In the genomic region with DNA sequence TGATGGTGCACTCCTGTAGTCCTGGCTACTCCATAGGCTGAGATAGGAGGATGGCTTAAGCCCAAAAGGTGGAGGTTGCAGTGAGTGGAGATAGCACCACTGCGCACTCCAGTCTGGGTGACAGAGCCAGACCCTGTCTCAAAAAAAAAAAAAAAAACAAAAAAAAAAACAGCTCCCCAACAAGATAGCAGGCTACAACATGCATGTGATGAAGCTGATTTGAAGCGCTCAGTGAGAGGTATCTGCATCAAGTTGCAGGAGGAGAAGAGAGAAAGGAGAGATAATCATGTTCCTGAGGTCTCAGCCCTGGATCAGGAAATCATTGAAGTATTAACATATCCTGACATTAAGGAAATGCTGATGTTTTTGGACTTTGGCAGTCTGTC, we compare ENCODE assay signal across 8 cellular contexts. TPM values are rescaled to one million over a fixed set of nuclear protein-coding genes. Genes with fewer than 3 reads are reported as not detected.
DNase-seq lines count a peak whose midpoint lies in the region; ATAC-seq and TF ChIP-seq lines count a peak whose summit lies in the region.

No MANE protein-coding gene starts in this region.

- H2AFZ ChIP-seq in PC-3 (ENCODE audit: low read length) (peak overlapping the region; percentile 74), trophoblast cell (ENCODE audit: insufficient read depth, low read length, poor library complexity) (no peak overlapping the region)

- no peaks in the 10 kb centered on the region for H3K27me3 ChIP-seq in PC-3 (ENCODE audit: low read length)
- H3K27me3 ChIP-seq in trophoblast cell (ENCODE audit: insufficient read depth, low read length), result no peaks in the 10 kb centered on the region

- H3K9me3 Mint-ChIP-seq in activated T-cell treated with anti-CD3 and anti-CD28 coated beads, Interleukin-2, amount 50 U/mL, for 24 hours, result no peaks in the 10 kb centered on the region
- no peaks in the 10 kb centered on the region for H3K9me3 Mint-ChIP-seq in effector memory CD8-positive, alpha-beta T cell

- POLR2A ChIA-PET in PC-3 (lab: Charles Lee; ENCODE audit: unreplicated experiment), result no interaction called here

- BruUV-seq in PC-3 (replicated peaks; lab: Mats Ljungman, UMichigan), result no TSS peak

- H3K27ac ChIP-seq in PC-3 (ENCODE audit: low read length), result no peak overlapping the region
- H3K27ac ChIP-seq in trophoblast cell (ENCODE audit: low read depth, low read length), result no peak overlapping the region

- no peak overlapping the region for H3K18ac ChIP-seq in trophoblast cell (ENCODE audit: low read length)

- no peak overlapping the region for H3K4ac ChIP-seq in trophoblast cell (ENCODE audit: low read depth, low read length)

- H4K8ac ChIP-seq in trophoblast cell (ENCODE audit: low read depth, low read length), result peak overlapping the region; percentile 49

- H3K4me2 ChIP-seq in PC-3 (ENCODE audit: low read length), result peak overlapping the region; percentile 83; the same call in 1 of the 2 replicates
- H3K4me2 ChIP-seq in trophoblast cell (ENCODE audit: low read length), result no peak overlapping the region

- H2BK12ac ChIP-seq in trophoblast cell (ENCODE audit: low read length), result no peak overlapping the region

- WGBS in trophoblast cell (ENCODE audit: extremely low coverage, insufficient coverage, insufficient read length), result no CpG with 5 or more reads among the region's 2 CpGs

- H3K4me1 Mint-ChIP-seq in activated T-cell treated with anti-CD3 and anti-CD28 coated beads, Interleukin-2, amount 50 U/mL, for 24 hours (ENCODE audit: low read depth), result peaks cover 20% of the 10 kb centered on the region
- peaks cover 14 to 18% of the 10 kb centered on the region in 2 donors for H3K4me1 Mint-ChIP-seq in effector memory CD8-positive, alpha-beta T cell (ENCODE audit: low read depth in 2 of 2)

- TF ChIP-seq CTCF in PC-3 (conservative IDR thresholded peaks at IDR 0.05; ENCODE audit: low read depth, low read length), result no peak

- H3K14ac ChIP-seq in trophoblast cell (ENCODE audit: low read length), result no peak overlapping the region

- no peaks in the 10 kb centered on the region for H3K36me3 ChIP-seq in PC-3 (ENCODE audit: low read depth, low read length)
- peaks cover 0 to 6% of the 10 kb centered on the region in 2 experiments for H3K36me3 ChIP-seq in trophoblast cell (ENCODE audit: control insufficient read depth in 1 of 2, insufficient read depth in 2 of 2, low read length in 2 of 2)

- H3K27ac Mint-ChIP-seq in activated T-cell treated with anti-CD3 and anti-CD28 coated beads, Interleukin-2, amount 50 U/mL, for 24 hours, result no peak overlapping the region
- H3K27ac Mint-ChIP-seq in effector memory CD8-positive, alpha-beta T cell, result no peak overlapping the region

- H3K4me1 ChIP-seq in PC-3 (ENCODE audit: insufficient read depth, low read length) (peaks cover 17% of the 10 kb centered on the region), trophoblast cell (ENCODE audit: control insufficient read depth in 1 of 2, insufficient read depth in 2 of 2, low read length in 2 of 2) (peaks cover 0 to 2% of the 10 kb centered on the region in 2 experiments)

- intact Hi-C loops in PC-3 (cut with micrococcal nuclease), result no loop called here

- H2BK5ac ChIP-seq in trophoblast cell (ENCODE audit: low read depth, low read length, poor library complexity), result no peak overlapping the region

- no peaks in the 10 kb centered on the region for H3K27me3 Mint-ChIP-seq in activated T-cell treated with anti-CD3 and anti-CD28 coated beads, Interleukin-2, amount 50 U/mL, for 24 hours
- peaks cover 0 to 13% of the 10 kb centered on the region in 2 donors for H3K27me3 Mint-ChIP-seq in effector memory CD8-positive, alpha-beta T cell

- no peak overlapping the region for H2AK5ac ChIP-seq in trophoblast cell (ENCODE audit: low read length)

- peak overlapping the region; percentile 19; the same call in 1 of the 2 replicates for H3K9ac ChIP-seq in PC-3 (ENCODE audit: low read length)
- H3K9ac ChIP-seq in trophoblast cell (ENCODE audit: low read length), result no peak overlapping the region

- CTCF ChIA-PET in PC-3 (lab: Charles Lee), result no interaction called here

- H3K9me3 ChIP-seq in PC-3 (ENCODE audit: low read length) (no peaks in the 10 kb centered on the region), trophoblast cell (ENCODE audit: insufficient read depth, low read depth, low read length) (no peaks in the 10 kb centered on the region)

- no peak overlapping the region for H2BK120ac ChIP-seq in trophoblast cell (ENCODE audit: insufficient read depth, low read length, poor library complexity)

- H3K79me1 ChIP-seq in trophoblast cell (ENCODE audit: low read length), result peaks cover 3% of the 10 kb centered on the region

- 0 out of 2 replicates have a peak overlapping the region, but pooled peaks have one; percentile 28 for H3K4me3 ChIP-seq in PC-3 (ENCODE audit: low read length)
- H3K4me3 ChIP-seq in trophoblast cell (ENCODE audit: low read depth, low read length), result no peak overlapping the region

- H3F3A ChIP-seq in PC-3 (ENCODE audit: low read length, unreplicated experiment), result no peaks in the 10 kb centered on the region

- no peak overlapping the region for H3K23ac ChIP-seq in trophoblast cell (ENCODE audit: low read length)

- peaks cover 22% of the 10 kb centered on the region for H3K79me2 ChIP-seq in PC-3 (ENCODE audit: low read length)
- peaks cover 3% of the 10 kb centered on the region for H3K79me2 ChIP-seq in trophoblast cell (ENCODE audit: control insufficient read depth, insufficient read depth, low read length, poor library complexity)

- H3K36me3 Mint-ChIP-seq in activated T-cell treated with anti-CD3 and anti-CD28 coated beads, Interleukin-2, amount 50 U/mL, for 24 hours (ENCODE audit: low read depth), result peaks cover 32% of the 10 kb centered on the region
- peaks cover 15% of the 10 kb centered on the region for H3K36me3 Mint-ChIP-seq in effector memory CD8-positive, alpha-beta T cell (ENCODE audit: insufficient read depth)

- H3K9me2 ChIP-seq in PC-3 (replicated peaks; ENCODE audit: low read length), result no peaks in the 10 kb centered on the region

- DNase-seq in activated T-cell treated with anti-CD3 and anti-CD28 coated beads, Interleukin-2, amount 50 U/mL, for 24 hours, result no peak
- DNase-seq in activated T-cell treated with anti-CD3 and anti-CD28 coated beads for 4 hours (no peak), PC-3 (no peak), trophoblast cell (no peak), NCI-H82 treated with DMSO at 0.1 percent for 48 hours (lab: John Stamatoyannopoulos, UW; ENCODE audit: unreplicated experiment) (no peak), hypothalamus (lab: John Stamatoyannopoulos, UW) (no peak), NOMO-1 treated with dmso at 0.1 percent for 144 hours (lab: John Stamatoyannopoulos, UW; ENCODE audit: unreplicated experiment) (no peak)
- DNase-seq in effector memory CD8-positive, alpha-beta T cell, result no peak

- H4K91ac ChIP-seq in trophoblast cell (ENCODE audit: low read depth, low read length), result no peak overlapping the region

- no peaks in the 10 kb centered on the region for H4K20me1 ChIP-seq in PC-3 (ENCODE audit: low read length)

- no peak for ATAC-seq in PC-3
- no peak for ATAC-seq in effector memory CD8-positive, alpha-beta T cell (replicated peaks)

- no peak overlapping the region for H4K12ac ChIP-seq in trophoblast cell (ENCODE audit: low read depth, low read length)

- H3K4me3 Mint-ChIP-seq in activated T-cell treated with anti-CD3 and anti-CD28 coated beads, Interleukin-2, amount 50 U/mL, for 24 hours, result peak overlapping the region; percentile 94
- H3K4me3 Mint-ChIP-seq in effector memory CD8-positive, alpha-beta T cell, result peak overlapping the region; percentile 89 to 94

RNA-seq across cellular contexts. Expression of gene PPCDC, which starts 0.6 kb away (rescaled TPM):
- 31.0 and 31.5 TPM in 2 replicates for total RNA-seq in PC-3 (2014; rRNA removed)
- 5.5 and 5.9 TPM in 2 replicates for polyA plus RNA-seq in trophoblast cell (2013)

RNA-seq across cellular contexts. Expression of gene SCAMP5, which starts 27.4 kb away (rescaled TPM):
- total RNA-seq in PC-3 (2014; rRNA removed), result 7.0 and 9.0 TPM in 2 replicates
- 3.7 and 4.3 TPM in 2 replicates for polyA plus RNA-seq in trophoblast cell (2013)
